ENCODE assay signal across 27 cellular contexts in genomic region chr15:65998486-65998885, GRCh38.
"Had no signal": no experiment of that assay in that cellular context is flagged by ENCODE, and none has a peak within 500 bp of the region (broad histone marks: within the 10 kb centered on the region; RNA-seq: fewer than 3 reads in every experiment).

No MANE protein-coding gene starts in this region.

- H3K27ac Mint-ChIP-seq: activated CD4-positive, alpha-beta memory T cell treated with anti-CD3 and anti-CD28 coated beads, Interleukin-2, amount 10 ng/mL, durations not matched to agents 7 days and 5 days; activated CD4-positive, alpha-beta T cell treated with anti-CD3 and anti-CD28 coated beads for 36 hours; activated CD4-positive, alpha-beta T cell treated with anti-CD3 and anti-CD28 coated beads, Interleukin-2, amount 10 ng/mL, durations not matched to agents 24 days and 14 days; activated naive CD4-positive, alpha-beta T cell treated with anti-CD3 and anti-CD28 coated beads for 36 hours; activated naive CD4-positive, alpha-beta T cell treated with anti-CD3 and anti-CD28 coated beads, Interleukin-2, amount 50 U/mL, for 24 hours; activated naive CD8-positive, alpha-beta T cell treated with anti-CD3 and anti-CD28 coated beads for 36 hours; activated naive CD8-positive, alpha-beta T cell treated with anti-CD3 and anti-CD28 coated beads, Interleukin-2, amount 50 U/mL, for 24 hours; activated T-helper 17 cell treated with anti-CD3 and anti-CD28 coated beads, Interleukin-2, amount 50 U/mL, for 72 hours had no signal

- H3K27ac ChIP-seq: adrenal gland, body of pancreas, epithelial cell of prostate, esophagus squamous epithelium, gastroesophageal sphincter had no signal

- H3K4me1 ChIP-seq: adrenal gland, body of pancreas, esophagus squamous epithelium, gastroesophageal sphincter had no signal

- H3K27me3 ChIP-seq: adrenal gland, body of pancreas had no signal

- H3K4me1 Mint-ChIP-seq: activated CD4-positive, alpha-beta memory T cell treated with anti-CD3 and anti-CD28 coated beads, Interleukin-2, amount 10 ng/mL, durations not matched to agents 7 days and 5 days; activated CD4-positive, alpha-beta T cell treated with anti-CD3 and anti-CD28 coated beads for 36 hours; activated CD4-positive, alpha-beta T cell treated with anti-CD3 and anti-CD28 coated beads, Interleukin-2, amount 10 ng/mL, durations not matched to agents 24 days and 14 days; activated naive CD4-positive, alpha-beta T cell treated with anti-CD3 and anti-CD28 coated beads, Interleukin-2, amount 50 U/mL, for 24 hours; activated naive CD8-positive, alpha-beta T cell treated with anti-CD3 and anti-CD28 coated beads, Interleukin-2, amount 50 U/mL, for 24 hours; activated T-helper 17 cell treated with anti-CD3 and anti-CD28 coated beads, Interleukin-2, amount 50 U/mL, for 72 hours had no signal

- DNase-seq: activated CD4-positive, alpha-beta memory T cell treated with anti-CD3 and anti-CD28 coated beads, Interleukin-2, amount 10 ng/mL, durations not matched to agents 7 days and 5 days; activated CD4-positive, alpha-beta T cell treated with anti-CD3 and anti-CD28 coated beads for 36 hours; activated CD4-positive, alpha-beta T cell treated with anti-CD3 and anti-CD28 coated beads, Interleukin-2, amount 10 ng/mL, durations not matched to agents 24 days and 14 days; activated CD4-positive, CD25-positive, alpha-beta regulatory T cell; activated CD4-positive, CD25-positive, alpha-beta regulatory T cell treated with anti-CD3 and anti-CD28 coated beads, Interleukin-2, amount 50 U/mL, for 72 hours; activated CD8-positive, alpha-beta memory T cell treated with anti-CD3 and anti-CD28 coated beads for 24 hours; activated effector memory CD4-positive, alpha-beta T cell treated with Interleukin-2 at 50 U/mL for 16 hours; activated gamma-delta T cell treated with Interleukin-2 at 50 U/mL for 16 hours; activated naive CD4-positive, alpha-beta T cell treated with anti-CD3 and anti-CD28 coated beads for 36 hours; activated naive CD8-positive, alpha-beta T cell treated with anti-CD3 and anti-CD28 coated beads for 36 hours; activated naive CD8-positive, alpha-beta T cell treated with anti-CD3 and anti-CD28 coated beads, Interleukin-2, amount 50 U/mL, for 24 hours; activated T-cell treated with anti-CD3 and anti-CD28 coated beads, Interleukin-2, amount 50 U/mL, for 4 hours; adrenal gland; amygdala; aorta; body of pancreas; caudate nucleus; cortex of kidney; dermis blood vessel endothelial cell; effector CD8-positive, alpha-beta T cell; esophagus squamous epithelium; foreskin melanocyte; T-helper 2 cell had no signal

- H3K36me3 Mint-ChIP-seq: activated naive CD4-positive, alpha-beta T cell treated with anti-CD3 and anti-CD28 coated beads, Interleukin-2, amount 50 U/mL, for 24 hours; activated naive CD8-positive, alpha-beta T cell treated with anti-CD3 and anti-CD28 coated beads for 36 hours had no signal

- H3K4me3 ChIP-seq: adrenal gland, body of pancreas, esophagus squamous epithelium, gastroesophageal sphincter had no signal

- H3K4me3 Mint-ChIP-seq: activated CD4-positive, alpha-beta memory T cell treated with anti-CD3 and anti-CD28 coated beads, Interleukin-2, amount 10 ng/mL, durations not matched to agents 7 days and 5 days; activated CD4-positive, alpha-beta T cell treated with anti-CD3 and anti-CD28 coated beads for 36 hours; activated CD4-positive, alpha-beta T cell treated with anti-CD3 and anti-CD28 coated beads, Interleukin-2, amount 10 ng/mL, durations not matched to agents 24 days and 14 days; activated naive CD4-positive, alpha-beta T cell treated with anti-CD3 and anti-CD28 coated beads for 36 hours; activated naive CD4-positive, alpha-beta T cell treated with anti-CD3 and anti-CD28 coated beads, Interleukin-2, amount 50 U/mL, for 24 hours; activated naive CD8-positive, alpha-beta T cell treated with anti-CD3 and anti-CD28 coated beads for 36 hours; activated naive CD8-positive, alpha-beta T cell treated with anti-CD3 and anti-CD28 coated beads, Interleukin-2, amount 50 U/mL, for 24 hours; activated T-cell treated with anti-CD3 and anti-CD28 coated beads, Interleukin-2, amount 50 U/mL, for 4 hours; activated T-helper 17 cell treated with anti-CD3 and anti-CD28 coated beads, Interleukin-2, amount 50 U/mL, for 72 hours had no signal

- H3K9me3 ChIP-seq: adrenal gland, body of pancreas, esophagus squamous epithelium, gastroesophageal sphincter had no signal

- ATAC-seq: activated CD4-positive, alpha-beta T cell treated with anti-CD3 and anti-CD28 coated beads for 36 hours; activated naive CD8-positive, alpha-beta T cell treated with anti-CD3 and anti-CD28 coated beads, Interleukin-2, amount 50 U/mL, for 24 hours; activated T-cell treated with anti-CD3 and anti-CD28 coated beads, Interleukin-2, amount 50 U/mL, for 4 hours; activated T-helper 17 cell treated with anti-CD3 and anti-CD28 coated beads, Interleukin-2, amount 50 U/mL, for 72 hours; body of pancreas; gastroesophageal sphincter had no signal

- H3K9me3 Mint-ChIP-seq: activated CD4-positive, alpha-beta memory T cell treated with anti-CD3 and anti-CD28 coated beads, Interleukin-2, amount 10 ng/mL, durations not matched to agents 7 days and 5 days; activated CD4-positive, alpha-beta T cell treated with anti-CD3 and anti-CD28 coated beads, Interleukin-2, amount 10 ng/mL, durations not matched to agents 24 days and 14 days; activated naive CD4-positive, alpha-beta T cell treated with anti-CD3 and anti-CD28 coated beads for 36 hours; activated naive CD4-positive, alpha-beta T cell treated with anti-CD3 and anti-CD28 coated beads, Interleukin-2, amount 50 U/mL, for 24 hours; activated naive CD8-positive, alpha-beta T cell treated with anti-CD3 and anti-CD28 coated beads for 36 hours; activated naive CD8-positive, alpha-beta T cell treated with anti-CD3 and anti-CD28 coated beads, Interleukin-2, amount 50 U/mL, for 24 hours; activated T-cell treated with anti-CD3 and anti-CD28 coated beads, Interleukin-2, amount 50 U/mL, for 4 hours; activated T-helper 17 cell treated with anti-CD3 and anti-CD28 coated beads, Interleukin-2, amount 50 U/mL, for 72 hours had no signal

- H3K36me3 ChIP-seq: adrenal gland, esophagus squamous epithelium, gastroesophageal sphincter had no signal
